14 cellular contexts compared by ENCODE assay signal in the genomic region with DNA sequence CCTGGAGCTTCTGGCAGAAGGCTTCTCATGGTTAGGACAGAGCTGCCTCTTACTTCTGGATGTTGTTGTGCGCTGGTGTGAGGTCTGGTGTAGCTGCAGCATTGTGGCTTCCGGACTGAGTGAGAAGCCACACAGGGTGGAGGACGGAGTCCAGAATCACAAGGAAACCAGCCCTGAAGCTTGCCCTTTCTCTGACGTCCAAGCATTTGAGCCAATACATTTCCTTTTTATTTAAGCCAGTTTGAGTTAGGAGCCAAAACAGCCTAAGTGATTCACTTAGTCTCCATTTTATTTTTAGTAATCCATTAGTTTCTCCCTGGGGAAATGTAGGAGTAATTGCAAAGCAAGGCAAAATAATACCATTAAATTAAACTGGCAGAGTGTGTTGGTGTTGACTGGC.
DNase-seq lines count a peak whose midpoint lies in the region; ATAC-seq and TF ChIP-seq lines count a peak whose summit lies in the region.
"Had no signal": no experiment of that assay in that cellular context is flagged by ENCODE, and none has a peak within 500 bp of the region (broad histone marks: within the 10 kb centered on the region; RNA-seq: fewer than 3 reads in every experiment).

No MANE protein-coding gene starts in this region.

- peak; percentile 66 to 98 (median 92) for ATAC-seq in heart left ventricle
- no peak for ATAC-seq in activated naive CD4-positive, alpha-beta T cell treated with anti-CD3 and anti-CD28 coated beads, Interleukin-2, amount 50 U/mL, for 72 hours

- intact Hi-C loops in adrenal gland (cut with DNase I) = no loop called here
- intact Hi-C loops in heart left ventricle (cut with DNase I) = no loop called here

- H3K9me3 ChIP-seq in adrenal gland (replicated peaks in 1 of 3) (no peaks in the 10 kb centered on the region), heart left ventricle (no peaks in the 10 kb centered on the region), smooth muscle cell (replicated peaks; ENCODE audit: low read depth) (no peaks in the 10 kb centered on the region)
- H3K9me3 ChIP-seq: tibial nerve had no signal

- peaks cover 6 to 31% of the 10 kb centered on the region in 2 donors for H3K4me1 ChIP-seq in adrenal gland (replicated peaks in 1 of 2)
- peaks cover 0 to 28% (median 2%) of the 10 kb centered on the region in 12 donors for H3K4me1 ChIP-seq in heart left ventricle
- peaks cover 14% of the 10 kb centered on the region for H3K4me1 ChIP-seq in smooth muscle cell (ENCODE audit: low read depth)
- H3K4me1 ChIP-seq: parathyroid adenoma had no signal

- no peak overlapping the region for H2AFZ ChIP-seq in smooth muscle cell (ENCODE audit: low read depth)
- H2AFZ ChIP-seq: parathyroid adenoma had no signal

- H3K4me3 ChIP-seq in adrenal gland (no peak overlapping the region), heart left ventricle (no peak overlapping the region), smooth muscle cell (no peak overlapping the region)
- H3K4me3 ChIP-seq: tibial nerve had no signal

- no peak overlapping the region for H3K9ac ChIP-seq in smooth muscle cell (ENCODE audit: low read depth)
- H3K9ac ChIP-seq: parathyroid adenoma had no signal

- DNase-seq in GM03348 (ENCODE audit: low spot score) (peak; percentile 75), adrenal gland (peak in 6 of 7 donors; percentile 12 to 68 (median 30)), heart left ventricle (peak in 4 of 5 donors; percentile 29 to 57 (median 44)), putamen (ENCODE audit: low spot score) (peak; percentile 58), SIG-M5 (lab: John Stamatoyannopoulos, UW) (no peak), smooth muscle cell (lab: John Stamatoyannopoulos, UW; ENCODE audit: unreplicated experiment) (no peak)
- DNase-seq in activated CD4-positive, alpha-beta T cell treated with anti-CD3 and anti-CD28 coated beads, Interleukin-2, amount 50 U/mL, for 48 hours = no peak
- DNase-seq in activated naive CD4-positive, alpha-beta T cell treated with anti-CD3 and anti-CD28 coated beads, Interleukin-2, amount 50 U/mL, for 72 hours (ENCODE audit: low spot score in 2 of 2) = no peak
- DNase-seq: kidney glomerular epithelial cell, MM.1S, NCI-H748 treated with DMSO at 0.1 percent for 48 hours had no signal

- TF ChIP-seq CTCF in adrenal gland (IDR thresholded peaks at IDR 0.05) = no peak
- TF ChIP-seq CTCF in heart left ventricle (IDR thresholded peaks at IDR 0.05) = no peak
- no peak for TF ChIP-seq CTCF in smooth muscle cell (IDR thresholded peaks at IDR 0.05; ENCODE audit: borderline replicate concordance, insufficient read depth, poor library complexity, severe bottlenecking)

- H3F3A ChIP-seq in smooth muscle cell (ENCODE audit: low read depth) = peaks cover 4% of the 10 kb centered on the region

- H3K4me2 ChIP-seq in smooth muscle cell = no peak overlapping the region

- TF ChIP-seq POLR2A in adrenal gland (IDR thresholded peaks at IDR 0.05) = no peak
- TF ChIP-seq POLR2A in heart left ventricle (IDR thresholded peaks at IDR 0.05) = no peak

- H3K36me3 ChIP-seq in adrenal gland (replicated peaks in 1 of 2) (no peaks in the 10 kb centered on the region), heart left ventricle (peaks cover 0 to 4% (median 0%) of the 10 kb centered on the region in 9 donors), smooth muscle cell (ENCODE audit: low read depth) (peaks cover 8% of the 10 kb centered on the region)
- H3K36me3 ChIP-seq: tibial nerve had no signal

- peaks cover 35% of the 10 kb centered on the region for H3K79me2 ChIP-seq in smooth muscle cell (ENCODE audit: low read depth)
- H3K79me2 ChIP-seq: parathyroid adenoma had no signal

- peaks cover 7% of the 10 kb centered on the region for H4K20me1 ChIP-seq in smooth muscle cell (ENCODE audit: low read depth)

- no peaks in the 10 kb centered on the region for H3K9me3 Mint-ChIP-seq in activated naive CD4-positive, alpha-beta T cell treated with anti-CD3 and anti-CD28 coated beads, Interleukin-2, amount 50 U/mL, for 72 hours

- peaks cover 4 to 7% of the 10 kb centered on the region in 2 donors for H3K36me3 Mint-ChIP-seq in activated naive CD4-positive, alpha-beta T cell treated with anti-CD3 and anti-CD28 coated beads, Interleukin-2, amount 50 U/mL, for 72 hours

- peak overlapping the region in 2 of 5 donors; percentile 46 to 59 for H3K27ac ChIP-seq in adrenal gland
- H3K27ac ChIP-seq in heart left ventricle = peak overlapping the region in 7 of 12 donors; percentile 0 to 64 (median 40)
- no peak overlapping the region for H3K27ac ChIP-seq in smooth muscle cell (ENCODE audit: low read depth)
- H3K27ac ChIP-seq: epithelial cell of prostate, parathyroid adenoma had no signal

- 38 to 73% (median 52%) methylated on average over 4 of the region's 4 CpGs for WGBS in adrenal gland, 4 donors
- WGBS in heart left ventricle, 4 donors = 26 to 59% (median 48%) methylated on average over 4 of the region's 4 CpGs
- 73% methylated on average over 4 of the region's 4 CpGs for WGBS in smooth muscle cell (ENCODE audit: low lambda C conversion rate)

- H3K27ac Mint-ChIP-seq in activated naive CD4-positive, alpha-beta T cell treated with anti-CD3 and anti-CD28 coated beads, Interleukin-2, amount 50 U/mL, for 72 hours = no peak overlapping the region

- H3K27me3 ChIP-seq in adrenal gland = no peaks in the 10 kb centered on the region
- no peaks in the 10 kb centered on the region for H3K27me3 ChIP-seq in heart left ventricle
- H3K27me3 ChIP-seq in smooth muscle cell (ENCODE audit: low read depth) = no peaks in the 10 kb centered on the region
- H3K27me3 ChIP-seq: tibial nerve had no signal

Comparison
In these comparisons a context has a peak if more than half of its experiments do, and no peak if none do; other contexts are left out.
1. DNase-seq: peak in GM03348 (single experiment), adrenal gland (6 of 7), heart left ventricle (4 of 5) and putamen (single experiment); none in activated CD4-positive, alpha-beta T cell treated with anti-CD3 and anti-CD28 coated beads, Interleukin-2, amount 50 U/mL, for 48 hours (0 of 2), activated naive CD4-positive, alpha-beta T cell treated with anti-CD3 and anti-CD28 coated beads, Interleukin-2, amount 50 U/mL, for 72 hours (0 of 2), SIG-M5 (single experiment) and smooth muscle cell (single experiment).
2. ATAC-seq: peak in heart left ventricle (4 of 4); none in activated naive CD4-positive, alpha-beta T cell treated with anti-CD3 and anti-CD28 coated beads, Interleukin-2, amount 50 U/mL, for 72 hours (0 of 2).